ENCODE assay signal across 3 cellular contexts in the genomic region with DNA sequence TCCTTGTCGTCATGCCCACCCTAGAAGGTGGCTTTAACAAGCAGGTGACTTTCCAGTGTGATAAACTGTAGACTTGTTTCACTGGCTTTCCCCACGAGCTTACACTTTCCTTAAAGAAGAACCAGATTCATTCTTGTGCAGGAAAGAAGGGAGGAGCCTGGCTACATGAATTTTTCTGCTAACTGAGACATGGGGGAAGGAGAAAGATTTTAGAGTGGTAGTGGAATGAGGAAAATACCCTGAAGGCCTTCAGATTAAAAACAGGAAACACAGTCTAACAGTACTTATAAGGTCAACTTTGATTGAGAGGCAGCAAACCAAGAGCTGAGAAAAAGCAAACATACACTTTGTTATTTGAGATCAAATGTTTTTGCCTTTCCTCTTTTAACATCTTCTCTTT.
TF ChIP-seq lines count a peak whose summit lies in the region.

No MANE protein-coding gene starts in this region.

TF ChIP-seq in SK-N-SH treated with all-trans-retinoic acid at 6 μM for 48 hours, 23 proteins besides CTCF, POLR2A, EP300 and RAD21:
- TF ChIP-seq ISL1 (CRISPR knock-in tag; IDR thresholded peaks at IDR 0.05): no peak
- no peak for TF ChIP-seq BACH2 (CRISPR knock-in tag; IDR thresholded peaks at IDR 0.05; ENCODE audit: borderline replicate concordance)
- TF ChIP-seq CSDC2 (CRISPR knock-in tag; IDR thresholded peaks at IDR 0.05): no peak
- TF ChIP-seq, protein P1, sequence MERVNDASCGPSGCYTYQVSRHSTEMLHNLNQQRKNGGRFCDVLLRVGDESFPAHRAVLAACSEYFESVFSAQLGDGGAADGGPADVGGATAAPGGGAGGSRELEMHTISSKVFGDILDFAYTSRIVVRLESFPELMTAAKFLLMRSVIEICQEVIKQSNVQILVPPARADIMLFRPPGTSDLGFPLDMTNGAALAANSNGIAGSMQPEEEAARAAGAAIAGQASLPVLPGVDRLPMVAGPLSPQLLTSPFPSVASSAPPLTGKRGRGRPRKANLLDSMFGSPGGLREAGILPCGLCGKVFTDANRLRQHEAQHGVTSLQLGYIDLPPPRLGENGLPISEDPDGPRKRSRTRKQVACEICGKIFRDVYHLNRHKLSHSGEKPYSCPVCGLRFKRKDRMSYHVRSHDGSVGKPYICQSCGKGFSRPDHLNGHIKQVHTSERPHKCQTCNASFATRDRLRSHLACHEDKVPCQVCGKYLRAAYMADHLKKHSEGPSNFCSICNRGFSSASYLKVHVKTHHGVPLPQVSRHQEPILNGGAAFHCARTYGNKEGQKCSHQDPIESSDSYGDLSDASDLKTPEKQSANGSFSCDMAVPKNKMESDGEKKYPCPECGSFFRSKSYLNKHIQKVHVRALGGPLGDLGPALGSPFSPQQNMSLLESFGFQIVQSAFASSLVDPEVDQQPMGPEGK (CRISPR knock-in tag; IDR thresholded peaks at IDR 0.05; ENCODE audit: borderline replicate concordance): no peak
- TF ChIP-seq CREB5 (CRISPR knock-in tag; IDR thresholded peaks at IDR 0.05; ENCODE audit: low read depth): no peak
- TF ChIP-seq ZC3H10 (CRISPR knock-in tag; IDR thresholded peaks at IDR 0.05): no peak
- no peak for TF ChIP-seq PPARA (CRISPR knock-in tag; IDR thresholded peaks at IDR 0.05; ENCODE audit: borderline replicate concordance)
- no peak for TF ChIP-seq ZFP3 (CRISPR knock-in tag; IDR thresholded peaks at IDR 0.05)
- no peak for TF ChIP-seq SNAI2 (CRISPR knock-in tag; IDR thresholded peaks at IDR 0.05)
- TF ChIP-seq GLIS3 (CRISPR knock-in tag; IDR thresholded peaks at IDR 0.05): no peak
- no peak for TF ChIP-seq ARNTL (CRISPR knock-in tag; IDR thresholded peaks at IDR 0.05; ENCODE audit: borderline replicate concordance, low read depth)

TF ChIP-seq in SK-N-SH, 30 proteins besides CTCF, POLR2A, EP300 and RAD21:
- TF ChIP-seq YY1 (IDR thresholded peaks at IDR 0.05; ENCODE audit: low read depth) (no peak), MEF2A (IDR thresholded peaks at IDR 0.05; ENCODE audit: borderline replicate concordance, low read depth) (no peak)

TF ChIP-seq in H1, 55 proteins besides CTCF, POLR2A, EP300 and RAD21:
- no peak for TF ChIP-seq HDAC6 (IDR thresholded peaks at IDR 0.05; ENCODE audit: low read depth, low read length)
